34 cellular contexts compared by ENCODE assay signal in the genomic region with DNA sequence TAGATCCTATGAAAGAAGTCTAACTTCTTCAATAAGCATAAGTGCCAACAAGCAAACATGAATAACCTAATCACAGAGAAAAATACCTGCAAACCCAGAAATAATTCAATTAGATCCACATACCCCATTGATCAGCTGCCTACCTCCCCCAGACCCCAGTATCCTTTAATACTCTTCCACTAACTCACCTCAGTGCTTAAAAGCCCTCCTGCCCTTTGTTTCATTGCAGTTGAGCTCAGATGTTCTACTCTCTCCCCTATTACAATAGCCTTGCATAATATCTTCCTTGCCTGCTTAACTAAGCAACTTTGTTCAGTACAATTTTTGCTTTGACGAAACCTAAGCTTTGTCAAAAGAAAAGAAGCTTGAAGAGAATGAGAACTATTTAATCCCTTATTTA.
"Had no signal": no experiment of that assay in that cellular context is flagged by ENCODE, and none has a peak within 500 bp of the region (broad histone marks: within the 10 kb centered on the region; RNA-seq: fewer than 3 reads in every experiment).

No MANE protein-coding gene starts in this region.

- DNase-seq: Karpas-422, Kasumi-1, KG1, MG63, MM.1S, MV-4-11, NCI-H1048, NCI-H1092, NCI-H1092 treated with DMSO at 0.1 percent for 48 hours, NCI-H1105, NCI-H1105 treated with DMSO at 0.1 percent for 48 hours, NCI-H1417, NCI-H1417 treated with DMSO at 0.1 percent for 48 hours, NCI-H1436, NCI-H1436 treated with DMSO at 0.1 percent for 48 hours, NCI-H146, NCI-H1694, NCI-H1694 treated with DMSO at 0.1 percent for 48 hours, NCI-H187, NCI-H187 treated with DMSO at 0.1 percent for 48 hours, NCI-H1930, NCI-H2029, NCI-H2029 treated with DMSO at 0.1 percent for 48 hours, NCI-H2081, NCI-H2081 treated with DMSO at 0.1 percent for 48 hours, NCI-H2107, NCI-H2171, NCI-H2171 treated with DMSO at 0.1 percent for 48 hours, NCI-H2227 treated with DMSO at 0.1 percent for 48 hours, NCI-H226, NCI-H345, NCI-H446, NCI-H446 treated with DMSO at 0.1 percent for 48 hours had no signal

- H3K9me3 ChIP-seq: MG63 had no signal

- H3K27ac ChIP-seq: KMS-11 had no signal

- H3K9ac ChIP-seq: KMS-11 had no signal

- H3K27me3 ChIP-seq: MG63 had no signal

- H3K4me2 ChIP-seq: KMS-11 had no signal

- H3K4me3 ChIP-seq: MG63 had no signal

- H3K36me3 ChIP-seq: MG63 had no signal
